Comparison of ENCODE assay signal across 1 cellular context in the genomic region with DNA sequence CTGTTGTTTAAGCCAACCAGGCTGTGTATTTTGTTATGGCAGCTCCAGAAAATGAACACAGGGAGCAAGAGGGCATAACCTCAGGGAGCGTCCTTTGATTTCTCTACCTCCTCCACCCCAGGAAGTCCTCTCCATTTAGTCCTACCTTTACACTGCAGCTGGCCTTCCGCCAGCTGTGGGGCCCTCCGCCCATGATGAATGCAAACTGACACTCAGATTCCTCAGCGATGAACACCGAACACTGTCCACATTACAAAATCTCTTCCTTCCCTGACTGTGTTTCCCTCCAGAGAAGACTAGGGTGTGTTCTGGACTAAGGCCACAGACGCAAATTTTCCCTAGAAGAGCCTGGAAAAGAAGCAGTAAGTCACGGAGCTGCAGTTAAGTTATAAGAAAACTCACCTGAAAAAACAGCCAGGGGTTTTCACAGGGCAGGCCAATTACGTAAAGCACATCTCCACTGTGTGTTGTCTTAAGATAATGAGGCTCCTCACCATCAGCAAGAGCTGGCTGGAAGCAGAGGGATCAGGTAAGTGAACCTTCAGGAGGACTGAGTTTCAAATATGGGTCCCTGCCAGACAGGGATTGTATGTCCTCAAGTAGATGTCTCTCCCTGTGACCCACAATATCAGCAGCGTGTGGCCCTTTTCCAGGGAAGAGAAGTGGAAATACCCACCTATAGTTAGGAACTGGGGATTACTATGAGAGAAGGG.
TF ChIP-seq lines count a peak whose summit lies in the region.

No MANE protein-coding gene starts in this region.

TF ChIP-seq in HepG2, 621 proteins besides CTCF, POLR2A, EP300 and RAD21 (continued from another document and continues in another):
- TF ChIP-seq, protein P1, sequence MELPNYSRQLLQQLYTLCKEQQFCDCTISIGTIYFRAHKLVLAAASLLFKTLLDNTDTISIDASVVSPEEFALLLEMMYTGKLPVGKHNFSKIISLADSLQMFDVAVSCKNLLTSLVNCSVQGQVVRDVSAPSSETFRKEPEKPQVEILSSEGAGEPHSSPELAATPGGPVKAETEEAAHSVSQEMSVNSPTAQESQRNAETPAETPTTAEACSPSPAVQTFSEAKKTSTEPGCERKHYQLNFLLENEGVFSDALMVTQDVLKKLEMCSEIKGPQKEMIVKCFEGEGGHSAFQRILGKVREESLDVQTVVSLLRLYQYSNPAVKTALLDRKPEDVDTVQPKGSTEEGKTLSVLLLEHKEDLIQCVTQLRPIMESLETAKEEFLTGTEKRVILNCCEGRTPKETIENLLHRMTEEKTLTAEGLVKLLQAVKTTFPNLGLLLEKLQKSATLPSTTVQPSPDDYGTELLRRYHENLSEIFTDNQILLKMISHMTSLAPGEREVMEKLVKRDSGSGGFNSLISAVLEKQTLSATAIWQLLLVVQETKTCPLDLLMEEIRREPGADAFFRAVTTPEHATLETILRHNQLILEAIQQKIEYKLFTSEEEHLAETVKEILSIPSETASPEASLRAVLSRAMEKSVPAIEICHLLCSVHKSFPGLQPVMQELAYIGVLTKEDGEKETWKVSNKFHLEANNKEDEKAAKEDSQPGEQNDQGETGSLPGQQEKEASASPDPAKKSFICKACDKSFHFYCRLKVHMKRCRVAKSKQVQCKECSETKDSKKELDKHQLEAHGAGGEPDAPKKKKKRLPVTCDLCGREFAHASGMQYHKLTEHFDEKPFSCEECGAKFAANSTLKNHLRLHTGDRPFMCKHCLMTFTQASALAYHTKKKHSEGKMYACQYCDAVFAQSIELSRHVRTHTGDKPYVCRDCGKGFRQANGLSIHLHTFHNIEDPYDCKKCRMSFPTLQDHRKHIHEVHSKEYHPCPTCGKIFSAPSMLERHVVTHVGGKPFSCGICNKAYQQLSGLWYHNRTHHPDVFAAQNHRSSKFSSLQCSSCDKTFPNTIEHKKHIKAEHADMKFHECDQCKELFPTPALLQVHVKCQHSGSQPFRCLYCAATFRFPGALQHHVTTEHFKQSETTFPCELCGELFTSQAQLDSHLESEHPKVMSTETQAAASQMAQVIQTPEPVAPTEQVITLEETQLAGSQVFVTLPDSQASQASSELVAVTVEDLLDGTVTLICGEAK (IDR thresholded peaks at IDR 0.05): no peak
- TF ChIP-seq, protein P1 (CRISPR knock-in tag; IDR thresholded peaks at IDR 0.05): no peak
- TF ChIP-seq, protein P2, sequence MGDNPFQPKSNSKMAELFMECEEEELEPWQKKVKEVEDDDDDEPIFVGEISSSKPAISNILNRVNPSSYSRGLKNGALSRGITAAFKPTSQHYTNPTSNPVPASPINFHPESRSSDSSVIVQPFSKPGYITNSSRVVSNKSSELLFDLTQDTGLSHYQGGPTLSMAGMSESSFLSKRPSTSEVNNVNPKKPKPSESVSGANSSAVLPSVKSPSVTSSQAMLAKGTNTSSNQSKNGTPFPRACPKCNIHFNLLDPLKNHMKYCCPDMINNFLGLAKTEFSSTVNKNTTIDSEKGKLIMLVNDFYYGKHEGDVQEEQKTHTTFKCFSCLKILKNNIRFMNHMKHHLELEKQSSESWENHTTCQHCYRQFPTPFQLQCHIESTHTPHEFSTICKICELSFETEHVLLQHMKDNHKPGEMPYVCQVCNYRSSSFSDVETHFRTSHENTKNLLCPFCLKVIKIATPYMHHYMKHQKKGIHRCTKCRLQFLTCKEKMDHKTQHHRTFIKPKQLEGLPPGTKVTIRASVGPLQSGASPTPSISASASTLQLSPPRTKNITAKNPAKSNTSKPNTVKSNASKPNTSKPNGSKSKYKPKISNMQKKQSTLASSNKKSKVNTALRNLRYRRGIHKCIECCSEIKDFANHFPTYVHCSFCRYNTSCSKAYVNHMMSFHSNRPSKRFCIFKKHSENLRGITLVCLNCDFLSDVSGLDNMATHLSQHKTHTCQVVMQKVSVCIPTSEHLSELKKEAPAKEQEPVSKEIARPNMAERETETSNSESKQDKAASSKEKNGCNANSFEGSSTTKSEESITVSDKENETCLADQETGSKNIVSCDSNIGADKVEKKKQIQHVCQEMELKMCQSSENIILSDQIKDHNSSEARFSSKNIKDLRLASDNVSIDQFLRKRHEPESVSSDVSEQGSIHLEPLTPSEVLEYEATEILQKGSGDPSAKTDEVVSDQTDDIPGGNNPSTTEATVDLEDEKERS (CRISPR knock-in tag; IDR thresholded peaks at IDR 0.05): no peak
- TF ChIP-seq JUNB (CRISPR knock-in tag; IDR thresholded peaks at IDR 0.05; ENCODE audit: borderline replicate concordance): no peak; the same call in 1 of the 2 replicates
- TF ChIP-seq FOXC1 (CRISPR knock-in tag; IDR thresholded peaks at IDR 0.05; ENCODE audit: borderline replicate concordance): no peak
- no peak for TF ChIP-seq ZBTB3 (CRISPR knock-in tag; IDR thresholded peaks at IDR 0.05; ENCODE audit: borderline replicate concordance, low read depth)
- peak; percentile 74 for TF ChIP-seq SALL1 (CRISPR knock-in tag; IDR thresholded peaks at IDR 0.05)
- no peak for TF ChIP-seq KAT7 (CRISPR knock-in tag; IDR thresholded peaks at IDR 0.05; ENCODE audit: borderline replicate concordance)
- no peak for TF ChIP-seq ZNF674 (CRISPR knock-in tag; IDR thresholded peaks at IDR 0.05; ENCODE audit: low read depth)
- no peak for TF ChIP-seq HMGXB4 (CRISPR knock-in tag; IDR thresholded peaks at IDR 0.05; ENCODE audit: borderline replicate concordance in 1 of 2, low read depth in 1 of 2)
- TF ChIP-seq KLF13 (CRISPR knock-in tag; IDR thresholded peaks at IDR 0.05): no peak
- no peak for TF ChIP-seq PAF1 (CRISPR knock-in tag; IDR thresholded peaks at IDR 0.05)
- no peak for TF ChIP-seq ZSCAN20 (CRISPR knock-in tag; IDR thresholded peaks at IDR 0.05; ENCODE audit: borderline replicate concordance)
- TF ChIP-seq SMYD3 (CRISPR knock-in tag; IDR thresholded peaks at IDR 0.05): no peak
- TF ChIP-seq XBP1 (CRISPR knock-in tag; IDR thresholded peaks at IDR 0.05): no peak
- TF ChIP-seq MXI1 (IDR thresholded peaks at IDR 0.05; ENCODE audit: borderline replicate concordance, low read depth, low read length): no peak
- TF ChIP-seq, protein P3, sequence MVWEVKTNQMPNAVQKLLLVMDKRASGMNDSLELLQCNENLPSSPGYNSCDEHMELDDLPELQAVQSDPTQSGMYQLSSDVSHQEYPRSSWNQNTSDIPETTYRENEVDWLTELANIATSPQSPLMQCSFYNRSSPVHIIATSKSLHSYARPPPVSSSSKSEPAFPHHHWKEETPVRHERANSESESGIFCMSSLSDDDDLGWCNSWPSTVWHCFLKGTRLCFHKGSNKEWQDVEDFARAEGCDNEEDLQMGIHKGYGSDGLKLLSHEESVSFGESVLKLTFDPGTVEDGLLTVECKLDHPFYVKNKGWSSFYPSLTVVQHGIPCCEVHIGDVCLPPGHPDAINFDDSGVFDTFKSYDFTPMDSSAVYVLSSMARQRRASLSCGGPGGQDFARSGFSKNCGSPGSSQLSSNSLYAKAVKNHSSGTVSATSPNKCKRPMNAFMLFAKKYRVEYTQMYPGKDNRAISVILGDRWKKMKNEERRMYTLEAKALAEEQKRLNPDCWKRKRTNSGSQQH (CRISPR knock-in tag; IDR thresholded peaks at IDR 0.05; ENCODE audit: low read depth): no peak
- no peak for TF ChIP-seq ZNF296 (CRISPR knock-in tag; conservative IDR thresholded peaks at IDR 0.05)
- TF ChIP-seq SIN3A (IDR thresholded peaks at IDR 0.05; ENCODE audit: borderline replicate concordance, low read depth, low read length): no peak
- no peak; the same call in 1 of the 2 replicates for TF ChIP-seq TCF7 (IDR thresholded peaks at IDR 0.05; ENCODE audit: low read depth)
- TF ChIP-seq ZNF577 (CRISPR knock-in tag; IDR thresholded peaks at IDR 0.05; ENCODE audit: borderline replicate concordance, low read depth): no peak
- TF ChIP-seq DNMT3B (CRISPR knock-in tag; conservative IDR thresholded peaks at IDR 0.05): no peak
- TF ChIP-seq ZC3H4 (CRISPR knock-in tag; IDR thresholded peaks at IDR 0.05; ENCODE audit: borderline replicate concordance): no peak
- TF ChIP-seq, protein P4, sequence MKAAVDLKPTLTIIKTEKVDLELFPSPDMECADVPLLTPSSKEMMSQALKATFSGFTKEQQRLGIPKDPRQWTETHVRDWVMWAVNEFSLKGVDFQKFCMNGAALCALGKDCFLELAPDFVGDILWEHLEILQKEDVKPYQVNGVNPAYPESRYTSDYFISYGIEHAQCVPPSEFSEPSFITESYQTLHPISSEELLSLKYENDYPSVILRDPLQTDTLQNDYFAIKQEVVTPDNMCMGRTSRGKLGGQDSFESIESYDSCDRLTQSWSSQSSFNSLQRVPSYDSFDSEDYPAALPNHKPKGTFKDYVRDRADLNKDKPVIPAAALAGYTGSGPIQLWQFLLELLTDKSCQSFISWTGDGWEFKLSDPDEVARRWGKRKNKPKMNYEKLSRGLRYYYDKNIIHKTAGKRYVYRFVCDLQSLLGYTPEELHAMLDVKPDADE (CRISPR knock-in tag; IDR thresholded peaks at IDR 0.05): no peak
- no peak for TF ChIP-seq NR1H2 (CRISPR knock-in tag; IDR thresholded peaks at IDR 0.05; ENCODE audit: borderline replicate concordance, low read depth)
- no peak for TF ChIP-seq HMGXB3 (CRISPR knock-in tag; IDR thresholded peaks at IDR 0.05; ENCODE audit: borderline replicate concordance)
